In the genomic region with DNA sequence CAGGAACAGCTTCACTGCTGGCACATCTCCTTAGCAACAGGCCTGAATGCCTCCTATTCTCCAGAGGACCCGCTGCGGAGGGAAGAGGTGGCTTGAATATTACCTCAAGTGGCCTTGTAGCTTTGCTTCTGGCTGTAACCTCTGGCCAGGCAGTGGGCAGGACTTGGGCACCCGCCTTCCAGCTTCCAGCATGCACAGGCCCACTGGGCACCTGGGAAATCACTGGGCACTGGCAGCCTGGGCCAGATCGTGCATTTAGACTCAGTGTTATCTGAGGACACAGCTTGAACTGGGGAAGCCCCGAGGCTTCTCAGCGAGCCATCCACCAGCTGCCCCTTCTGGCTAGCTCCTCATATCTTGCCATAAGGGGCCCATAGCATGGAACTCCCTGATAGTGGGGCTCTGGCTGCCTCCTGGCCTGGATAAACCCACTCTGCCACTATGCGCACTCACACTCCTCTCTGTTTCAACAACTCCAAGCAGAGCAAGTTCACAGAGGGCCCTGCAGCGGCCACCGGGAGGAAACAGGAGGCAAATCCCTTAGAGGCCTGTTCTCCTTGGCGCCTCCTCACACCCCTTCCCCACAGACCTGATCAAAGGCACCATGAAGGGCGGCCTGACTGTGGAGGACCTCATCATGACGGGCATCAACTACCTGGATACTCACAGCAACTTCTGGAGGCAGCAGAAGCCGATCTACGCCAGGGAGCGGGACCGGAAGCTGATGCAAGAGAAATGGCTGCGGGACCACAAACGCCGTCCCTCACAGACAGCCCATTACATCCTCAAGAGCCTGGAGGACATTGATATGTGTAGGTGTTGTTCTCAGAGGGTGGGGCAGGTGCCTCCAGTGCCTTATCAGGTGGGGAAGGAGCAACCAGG, we compare ENCODE assay signal across 1 cellular context.
TF ChIP-seq lines count a peak whose summit lies in the region.

No MANE protein-coding gene starts in this region.

TF ChIP-seq in HepG2, 621 proteins besides CTCF, POLR2A, EP300 and RAD21:
- TF ChIP-seq ATF7-NPFF (CRISPR knock-in tag; IDR thresholded peaks at IDR 0.05; ENCODE audit: low read depth) (no peak), NFAT5 (CRISPR knock-in tag; IDR thresholded peaks at IDR 0.05) (no peak), ZNF337 (CRISPR knock-in tag; IDR thresholded peaks at IDR 0.05; ENCODE audit: borderline replicate concordance, low read depth) (no peak), ZNF687 (CRISPR knock-in tag; IDR thresholded peaks at IDR 0.05) (peak; percentile 18; the same call in 1 of the 2 replicates), SIN3A (IDR thresholded peaks at IDR 0.05; ENCODE audit: borderline replicate concordance, low read depth, low read length) (no peak), ZNF567 (CRISPR knock-in tag; IDR thresholded peaks at IDR 0.05; ENCODE audit: borderline replicate concordance) (no peak), ZFAT (CRISPR knock-in tag; conservative IDR thresholded peaks at IDR 0.05) (no peak), DNMT3B (CRISPR knock-in tag; conservative IDR thresholded peaks at IDR 0.05) (no peak)
